20 cellular contexts compared by ENCODE assay signal in genomic region chr17:57666946-57667345, GRCh38.
DNase-seq lines count a peak whose midpoint lies in the region; ATAC-seq and TF ChIP-seq lines count a peak whose summit lies in the region.
"Had no signal": no experiment of that assay in that cellular context is flagged by ENCODE, and none has a peak within 500 bp of the region (broad histone marks: within the 10 kb centered on the region; RNA-seq: fewer than 3 reads in every experiment).

No MANE protein-coding gene starts in this region.

- H3K4me1 ChIP-seq in CD4-positive, alpha-beta memory T cell (ENCODE audit: insufficient read depth, low read length) = peaks cover 12% of the 10 kb centered on the region
- peaks cover 0 to 68% (median 12%) of the 10 kb centered on the region in 3 donors for H3K4me1 ChIP-seq in gastroesophageal sphincter
- H3K4me1 ChIP-seq in trophoblast cell (ENCODE audit: control insufficient read depth in 1 of 2, insufficient read depth in 2 of 2, low read length in 2 of 2) = peaks cover 6 to 13% of the 10 kb centered on the region in 2 experiments

- no peak overlapping the region for H2AFZ ChIP-seq in trophoblast cell (ENCODE audit: insufficient read depth, low read length, poor library complexity)

- peaks cover 6% of the 10 kb centered on the region for H3K79me1 ChIP-seq in trophoblast cell (ENCODE audit: low read length)

- H2AK5ac ChIP-seq in trophoblast cell (ENCODE audit: low read length) = no peak overlapping the region

- H3K27ac ChIP-seq in CD4-positive, alpha-beta memory T cell (ENCODE audit: low read depth, low read length) = no peak overlapping the region
- H3K27ac ChIP-seq in gastroesophageal sphincter (peak overlapping the region in 3 of 4 donors; percentile 73 to 90 (median 89)), trophoblast cell (ENCODE audit: low read depth, low read length) (no peak overlapping the region)
- H3K27ac ChIP-seq: SJCRH30, tibial artery had no signal

- H2BK12ac ChIP-seq in trophoblast cell (ENCODE audit: low read length) = no peak overlapping the region

- no peak overlapping the region for H3K4me2 ChIP-seq in trophoblast cell (ENCODE audit: low read length)

- no peak overlapping the region for H2BK120ac ChIP-seq in trophoblast cell (ENCODE audit: insufficient read depth, low read length, poor library complexity)

- peak overlapping the region in 5 of 7 donors; percentile 65 to 92 (median 72) for H3K27ac Mint-ChIP-seq in CD4-positive, alpha-beta memory T cell
- peak overlapping the region; percentile 68 to 78 for H3K27ac Mint-ChIP-seq in T-cell
- H3K27ac Mint-ChIP-seq in activated T-helper 1 cell treated with anti-CD3 and anti-CD28 coated beads, Interleukin-12 subunit alpha, Interleukin-12 subunit beta, Interleukin-2, Interleukin-4 antibody, amounts not matched to agents 30 ng/mL and 10 ng/mL and 1 ng/mL, durations not matched to agents 14 hours and 24 hours and 36 hours = no peak overlapping the region
- H3K27ac Mint-ChIP-seq: HFFc6 had no signal

- H3K79me2 ChIP-seq in trophoblast cell (ENCODE audit: control insufficient read depth, insufficient read depth, low read length, poor library complexity) = peaks cover 2% of the 10 kb centered on the region

- no peak for TF ChIP-seq CTCF in gastroesophageal sphincter (IDR thresholded peaks at IDR 0.05)

- CTCF ChIA-PET in CD4-positive, alpha-beta memory T cell (lab: Charles Lee; ENCODE audit: partially characterized antibody) = interaction anchor here (1.1 kb wide), 1 partner anchor 69 kb away, joined by 3 read pairs; no protein-coding TSS in a partner anchor
- CTCF ChIA-PET in T-cell (lab: Charles Lee) = no interaction called here

- H3K4me3 ChIP-seq in CD4-positive, alpha-beta memory T cell (ENCODE audit: low read length in 2 of 2) = no peak overlapping the region
- no peak overlapping the region for H3K4me3 ChIP-seq in gastroesophageal sphincter
- H3K4me3 ChIP-seq in trophoblast cell (ENCODE audit: low read depth, low read length) = no peak overlapping the region
- H3K4me3 ChIP-seq: BLaER1 treated with 17β-estradiol and CSF1 and Interleukin-3, amounts not matched to agents 10 nM and 100 nM; SJCRH30; tibial artery had no signal

- H3K9me3 Mint-ChIP-seq in CD4-positive, alpha-beta memory T cell = peaks cover 0 to 1% (median 0%) of the 10 kb centered on the region in 8 donors
- H3K9me3 Mint-ChIP-seq in T-cell = no peaks in the 10 kb centered on the region
- no peaks in the 10 kb centered on the region for H3K9me3 Mint-ChIP-seq in activated T-helper 1 cell treated with anti-CD3 and anti-CD28 coated beads, Interleukin-12 subunit alpha, Interleukin-12 subunit beta, Interleukin-2, Interleukin-4 antibody, amounts not matched to agents 30 ng/mL and 10 ng/mL and 1 ng/mL, durations not matched to agents 14 hours and 24 hours and 36 hours
- H3K9me3 Mint-ChIP-seq: HFFc6 had no signal

- H4K12ac ChIP-seq in trophoblast cell (ENCODE audit: low read depth, low read length) = no peak overlapping the region

- ATAC-seq in T-cell (replicated peaks in 1 of 4) = no peak
- no peak for ATAC-seq in gastroesophageal sphincter
- ATAC-seq: esophagus mucosa had no signal

- no peaks in the 10 kb centered on the region for H3K36me3 ChIP-seq in CD4-positive, alpha-beta memory T cell (ENCODE audit: insufficient read depth, low read length)
- H3K36me3 ChIP-seq in gastroesophageal sphincter (no peaks in the 10 kb centered on the region), trophoblast cell (ENCODE audit: control insufficient read depth in 1 of 2, insufficient read depth in 2 of 2, low read length in 2 of 2) (peaks cover 7% of the 10 kb centered on the region in 2 experiments)
- H3K36me3 ChIP-seq: SJCRH30, tibial artery had no signal

- no peak overlapping the region for H2BK5ac ChIP-seq in trophoblast cell (ENCODE audit: low read depth, low read length, poor library complexity)

- 38 to 63% methylated on average over 2 to 3 of the region's 6 CpGs for WGBS in gastroesophageal sphincter (ENCODE audit: low coverage in 1 of 2), 2 donors
- WGBS in trophoblast cell (ENCODE audit: extremely low coverage, insufficient coverage, insufficient read length) = no CpG with 5 or more reads among the region's 6 CpGs

- no peak for TF ChIP-seq POLR2A in gastroesophageal sphincter (IDR thresholded peaks at IDR 0.05)

- peaks cover 0 to 10% of the 10 kb centered on the region in 2 donors for H3K36me3 Mint-ChIP-seq in CD4-positive, alpha-beta memory T cell
- peaks cover 15% of the 10 kb centered on the region for H3K36me3 Mint-ChIP-seq in T-cell
- H3K36me3 Mint-ChIP-seq in activated T-helper 1 cell treated with anti-CD3 and anti-CD28 coated beads, Interleukin-12 subunit alpha, Interleukin-12 subunit beta, Interleukin-2, Interleukin-4 antibody, amounts not matched to agents 30 ng/mL and 10 ng/mL and 1 ng/mL, durations not matched to agents 14 hours and 24 hours and 36 hours (ENCODE audit: low read depth) = peaks cover under 1% of the 10 kb centered on the region

- H3K9ac ChIP-seq in trophoblast cell (ENCODE audit: low read length) = no peak overlapping the region

- H3K27me3 Mint-ChIP-seq in CD4-positive, alpha-beta memory T cell = no peaks in the 10 kb centered on the region
- no peaks in the 10 kb centered on the region for H3K27me3 Mint-ChIP-seq in T-cell
- H3K27me3 Mint-ChIP-seq in activated T-helper 1 cell treated with anti-CD3 and anti-CD28 coated beads, Interleukin-12 subunit alpha, Interleukin-12 subunit beta, Interleukin-2, Interleukin-4 antibody, amounts not matched to agents 30 ng/mL and 10 ng/mL and 1 ng/mL, durations not matched to agents 14 hours and 24 hours and 36 hours (ENCODE audit: insufficient read depth) = no peaks in the 10 kb centered on the region

- TF ChIP-seq EP300 in gastroesophageal sphincter (IDR thresholded peaks at IDR 0.05) = no peak

- POLR2A ChIA-PET in CD4-positive, alpha-beta memory T cell (lab: Charles Lee; ENCODE audit: partially characterized antibody) = no interaction called here
- POLR2A ChIA-PET in T-cell (lab: Charles Lee) = no interaction called here

- H3K14ac ChIP-seq in trophoblast cell (ENCODE audit: low read length) = no peak overlapping the region

- no peak overlapping the region for H3K23ac ChIP-seq in trophoblast cell (ENCODE audit: low read length)

- no peak overlapping the region for H4K8ac ChIP-seq in trophoblast cell (ENCODE audit: low read depth, low read length)

- peak overlapping the region; percentile 8 for H4K91ac ChIP-seq in trophoblast cell (ENCODE audit: low read depth, low read length)

- peaks cover 5 to 29% (median 13%) of the 10 kb centered on the region in 4 donors for H3K4me1 Mint-ChIP-seq in CD4-positive, alpha-beta memory T cell
- H3K4me1 Mint-ChIP-seq in T-cell = peaks cover 23 to 36% (median 27%) of the 10 kb centered on the region in 3 donors
- peaks cover 15% of the 10 kb centered on the region for H3K4me1 Mint-ChIP-seq in activated T-helper 1 cell treated with anti-CD3 and anti-CD28 coated beads, Interleukin-12 subunit alpha, Interleukin-12 subunit beta, Interleukin-2, Interleukin-4 antibody, amounts not matched to agents 30 ng/mL and 10 ng/mL and 1 ng/mL, durations not matched to agents 14 hours and 24 hours and 36 hours (ENCODE audit: low read depth)

- no peak overlapping the region for H3K4me3 Mint-ChIP-seq in CD4-positive, alpha-beta memory T cell
- H3K4me3 Mint-ChIP-seq in T-cell = no peak overlapping the region
- H3K4me3 Mint-ChIP-seq in activated T-helper 1 cell treated with anti-CD3 and anti-CD28 coated beads, Interleukin-12 subunit alpha, Interleukin-12 subunit beta, Interleukin-2, Interleukin-4 antibody, amounts not matched to agents 30 ng/mL and 10 ng/mL and 1 ng/mL, durations not matched to agents 14 hours and 24 hours and 36 hours = no peak overlapping the region
- H3K4me3 Mint-ChIP-seq: HFFc6 had no signal

- no peak overlapping the region for H3K4ac ChIP-seq in trophoblast cell (ENCODE audit: low read depth, low read length)

- H3K27me3 ChIP-seq in CD4-positive, alpha-beta memory T cell (ENCODE audit: insufficient read depth, low read length) = no peaks in the 10 kb centered on the region
- H3K27me3 ChIP-seq in gastroesophageal sphincter (no peaks in the 10 kb centered on the region), trophoblast cell (ENCODE audit: insufficient read depth, low read length) (no peaks in the 10 kb centered on the region)
- H3K27me3 ChIP-seq: BLaER1 treated with 17β-estradiol and CSF1 and Interleukin-3, amounts not matched to agents 10 nM and 100 nM; SJCRH30; tibial artery had no signal

- intact Hi-C loops in CD4-positive, alpha-beta memory T cell (cut with micrococcal nuclease) = no loop called here
- intact Hi-C loops in activated T-helper 1 cell treated with anti-CD3 and anti-CD28 coated beads, Interleukin-12 subunit alpha, Interleukin-12 subunit beta, Interleukin-2, Interleukin-4 antibody, amounts not matched to agents 30 ng/mL and 10 ng/mL and 1 ng/mL, durations not matched to agents 14 hours and 24 hours and 36 hours (cut with micrococcal nuclease) = no loop called here

- no peak for DNase-seq in CD4-positive, alpha-beta memory T cell
- DNase-seq in T-cell = no peak
- DNase-seq in trophoblast cell = no peak
- DNase-seq in GM19238 (ENCODE audit: insufficient read length, low spot score) = no peak
- no peak for DNase-seq in activated T-helper 1 cell treated with anti-CD3 and anti-CD28 coated beads, Interleukin-12 subunit alpha, Interleukin-12 subunit beta, Interleukin-2, Interleukin-4 antibody, amounts not matched to agents 30 ng/mL and 10 ng/mL and 1 ng/mL, durations not matched to agents 14 hours and 24 hours and 36 hours (ENCODE audit: low spot score)
- no peak for DNase-seq in Ammon's horn (ENCODE audit: low spot score)
- no peak for DNase-seq in SHP77 treated with DMSO at 0.1 percent for 48 hours (lab: John Stamatoyannopoulos, UW)
- DNase-seq: activated CD4-positive, alpha-beta T cell treated with anti-CD3 and anti-CD28 coated beads, Interleukin-2, amount 50 U/mL, for 4 hours; activated gamma-delta T cell; cortex of kidney; HFFc6; midbrain; NCI-H1694; NCI-H446 treated with DMSO at 0.1 percent for 48 hours; SJCRH30; stimulated activated CD4-positive, alpha-beta T cell treated with anti-CD3 and anti-CD28 coated beads, Interleukin-4, amount 100 ng/mL, for 1 hour had no signal

- no peaks in the 10 kb centered on the region for H3K9me3 ChIP-seq in CD4-positive, alpha-beta memory T cell (ENCODE audit: control insufficient read depth in 1 of 2, low read length in 2 of 2)
- H3K9me3 ChIP-seq in gastroesophageal sphincter (no peaks in the 10 kb centered on the region), trophoblast cell (ENCODE audit: insufficient read depth, low read depth, low read length) (no peaks in the 10 kb centered on the region)
- H3K9me3 ChIP-seq: SJCRH30, tibial artery had no signal

- no peak overlapping the region for H3K18ac ChIP-seq in trophoblast cell (ENCODE audit: low read length)

Comparison
In these comparisons a context has a peak if more than half of its experiments do, and no peak if none do; other contexts are left out.
1. H3K27ac ChIP-seq: peak in gastroesophageal sphincter (3 of 4); none in CD4-positive, alpha-beta memory T cell (single experiment) and trophoblast cell (single experiment).